Comparison of ENCODE assay signal across 1 cellular context in genomic region chr2:135985018-135985825, GRCh38.
TF ChIP-seq lines count a peak whose summit lies in the region.

DARS1 (minus strand) TSS chr2:135985626; CDS start chr2:135985468, 158 bp downstream.

TF ChIP-seq in HepG2, 621 proteins besides CTCF, POLR2A, EP300 and RAD21 (continued from another document and continues in another):
- TF ChIP-seq ZHX1 (CRISPR knock-in tag; IDR thresholded peaks at IDR 0.05; ENCODE audit: low read depth) (no peak; the same call in 1 of the 2 replicates), DMAP1 (CRISPR knock-in tag; IDR thresholded peaks at IDR 0.05) (peak; percentile 99), ZNF672 (CRISPR knock-in tag; IDR thresholded peaks at IDR 0.05) (no peak), ZZZ3 (CRISPR knock-in tag; IDR thresholded peaks at IDR 0.05; ENCODE audit: borderline replicate concordance) (peak; percentile 57; the same call in 1 of the 2 replicates), CHD2 (IDR thresholded peaks at IDR 0.05; ENCODE audit: low read depth, low read length) (peak; percentile 99), ZNF335 (CRISPR knock-in tag; IDR thresholded peaks at IDR 0.05) (peak; percentile 65; the same call in 1 of the 2 replicates), ZKSCAN8 (CRISPR knock-in tag; IDR thresholded peaks at IDR 0.05; ENCODE audit: borderline replicate concordance) (no peak), TCF7L2 (IDR thresholded peaks at IDR 0.05; ENCODE audit: low read depth, low read length) (no peak), ZNF446 (CRISPR knock-in tag; IDR thresholded peaks at IDR 0.05) (peak; percentile 72), ZSCAN9 (CRISPR knock-in tag; IDR thresholded peaks at IDR 0.05; ENCODE audit: borderline replicate concordance) (peak; percentile 72; the same call in 1 of the 2 replicates), MED13 (CRISPR knock-in tag; IDR thresholded peaks at IDR 0.05) (peak; percentile 90), PRDM15 (CRISPR knock-in tag; IDR thresholded peaks at IDR 0.05) (peak; percentile 97), RARA (CRISPR knock-in tag; IDR thresholded peaks at IDR 0.05) (peak; percentile 60), MIXL1 (CRISPR knock-in tag; IDR thresholded peaks at IDR 0.05) (0 out of 2 replicates have a peak, but pooled peaks have one; percentile 31), TOE1 (CRISPR knock-in tag; IDR thresholded peaks at IDR 0.05) (0 out of 2 replicates have a peak, but pooled peaks have one; percentile 38), ZNF839 (CRISPR knock-in tag; IDR thresholded peaks at IDR 0.05; ENCODE audit: borderline replicate concordance) (peak; percentile 77), ZBTB2 (CRISPR knock-in tag; IDR thresholded peaks at IDR 0.05; ENCODE audit: low read depth) (peak; percentile 88), DMTF1 (CRISPR knock-in tag; IDR thresholded peaks at IDR 0.05) (no peak), PAWR (CRISPR knock-in tag; IDR thresholded peaks at IDR 0.05; ENCODE audit: borderline replicate concordance) (peak; percentile 30; the same call in 1 of the 2 replicates), MLX (CRISPR knock-in tag; IDR thresholded peaks at IDR 0.05) (peak; percentile 38; the same call in 1 of the 2 replicates), ZNF878 (CRISPR knock-in tag; IDR thresholded peaks at IDR 0.05) (peak; percentile 98), SMAD3 (CRISPR knock-in tag; IDR thresholded peaks at IDR 0.05) (no peak; the same call in 1 of the 2 replicates), ZNF24 (IDR thresholded peaks at IDR 0.05) (no peak), KLF16 (CRISPR knock-in tag; IDR thresholded peaks at IDR 0.05) (peak; percentile 74 to 96; a peak in 3 of 4 replicates), ZNF816 (CRISPR knock-in tag; IDR thresholded peaks at IDR 0.05; ENCODE audit: borderline replicate concordance) (no peak; the same call in 1 of the 2 replicates), ADNP (CRISPR knock-in tag; IDR thresholded peaks at IDR 0.05) (no peak), ZNF703 (CRISPR knock-in tag; IDR thresholded peaks at IDR 0.05; ENCODE audit: borderline replicate concordance) (peak; percentile 97; the same call in 1 of the 2 replicates), ZNF564 (CRISPR knock-in tag; IDR thresholded peaks at IDR 0.05) (no peak; the same call in 1 of the 2 replicates), ZNF792 (CRISPR knock-in tag; IDR thresholded peaks at IDR 0.05) (peak; percentile 68), ZNF3 (CRISPR knock-in tag; IDR thresholded peaks at IDR 0.05) (no peak), ZNF841 (CRISPR knock-in tag; IDR thresholded peaks at IDR 0.05; ENCODE audit: borderline replicate concordance) (peak; percentile 17; the same call in 1 of the 2 replicates), CREM (IDR thresholded peaks at IDR 0.05) (peak; percentile 69), CREM (CRISPR knock-in tag; IDR thresholded peaks at IDR 0.05) (no peak), TMF1 (CRISPR knock-in tag; IDR thresholded peaks at IDR 0.05; ENCODE audit: low read depth) (peak; percentile 75; the same call in 1 of the 2 replicates), NR2C2 (CRISPR knock-in tag; IDR thresholded peaks at IDR 0.05; ENCODE audit: borderline replicate concordance) (peak; percentile 89), ZNF75D (CRISPR knock-in tag; IDR thresholded peaks at IDR 0.05; ENCODE audit: borderline replicate concordance) (peak; percentile 96; the same call in 1 of the 2 replicates), JARID2 (CRISPR knock-in tag; IDR thresholded peaks at IDR 0.05; ENCODE audit: insufficient replicate concordance) (peak; percentile 78), FOXO4 (CRISPR knock-in tag; conservative IDR thresholded peaks at IDR 0.05) (no peak), ZBTB40 (IDR thresholded peaks at IDR 0.05) (no peak), ZBTB40 (CRISPR knock-in tag; IDR thresholded peaks at IDR 0.05) (peak; percentile 58), ZNF713 (CRISPR knock-in tag; IDR thresholded peaks at IDR 0.05) (peak; percentile 66; the same call in 1 of the 2 replicates), MAFF (IDR thresholded peaks at IDR 0.05; ENCODE audit: low read depth, low read length) (no peak; the same call in 1 of the 2 replicates)
